In the genomic region with DNA sequence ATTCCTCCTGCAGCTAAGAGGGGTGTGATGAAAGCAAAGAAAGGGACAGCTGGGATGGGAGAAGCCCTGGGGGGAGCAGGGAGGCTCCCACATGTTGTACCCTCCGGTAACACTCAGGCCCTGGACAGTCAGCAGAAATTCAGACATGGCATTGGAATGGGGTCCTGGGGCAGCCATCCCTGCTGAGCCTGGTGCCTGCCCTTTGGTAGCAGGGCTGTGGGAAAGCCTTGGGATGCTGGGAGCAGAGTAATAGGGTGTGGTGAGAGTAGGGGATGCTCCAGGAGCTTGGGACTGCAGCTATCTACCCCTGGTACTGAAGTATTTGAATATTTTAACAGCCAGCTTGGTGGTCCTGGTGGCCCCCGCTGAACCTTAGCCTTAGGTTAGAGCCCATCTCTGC, we compare ENCODE assay signal across 18 cellular contexts. TPM values are rescaled to one million over a fixed set of nuclear protein-coding genes. Genes with fewer than 3 reads are reported as not detected.
"Had no signal": no experiment of that assay in that cellular context is flagged by ENCODE, and none has a peak within 500 bp of the region (broad histone marks: within the 10 kb centered on the region; RNA-seq: fewer than 3 reads in every experiment).

No MANE protein-coding gene starts in this region.

- FAIRE-seq: bronchial epithelial cell, endothelial cell of umbilical vein had no signal

- H3K9me3 ChIP-seq: esophagus muscularis mucosa, heart right ventricle, ovary, spleen had no signal

- H3K27me3 ChIP-seq: esophagus muscularis mucosa, heart right ventricle, ovary had no signal

- H3K27ac ChIP-seq: esophagus muscularis mucosa, ovary, spleen, WERI-Rb-1 had no signal

- H3K4me3 ChIP-seq: esophagus muscularis mucosa, heart right ventricle, ovary, spleen had no signal

- DNase-seq: activated CD4-positive, alpha-beta T cell treated with anti-CD3 and anti-CD28 coated beads for 1 hour; activated CD8-positive, alpha-beta memory T cell treated with anti-CD3 and anti-CD28 coated beads for 24 hours; activated CD8-positive, alpha-beta memory T cell treated with anti-CD3 and anti-CD28 coated beads, Interleukin-2, amount 50 U/mL, for 48 hours; activated effector memory CD4-positive, alpha-beta T cell treated with anti-CD3 and anti-CD28 coated beads, Interleukin-2, amount 50 U/mL, for 16 hours; activated naive CD4-positive, alpha-beta T cell treated with anti-CD3 and anti-CD28 coated beads, Interleukin-2, amount 50 U/mL, for 16 hours; activated T-cell treated with anti-CD3 and anti-CD28 coated beads, Interleukin-2, amount 50 U/mL, for 72 hours; dermis blood vessel endothelial cell; effector memory CD4-positive, alpha-beta T cell; immature natural killer cell; spleen; stimulated activated naive CD4-positive, alpha-beta T cell treated with Interleukin-2 at 50 U/mL for 16 hours; T-helper 2 cell had no signal

- ATAC-seq: activated T-cell treated with anti-CD3 and anti-CD28 coated beads, Interleukin-2, amount 50 U/mL, for 72 hours had no signal

- H3K36me3 ChIP-seq: esophagus muscularis mucosa, heart right ventricle, ovary, spleen, WERI-Rb-1 had no signal

RNA-seq across cellular contexts. Expression of gene FAM241B, which starts 56.8 kb away (rescaled TPM):
- total RNA-seq: dermis blood vessel endothelial cell, endothelial cell of umbilical vein had no signal
